In the genomic region with DNA sequence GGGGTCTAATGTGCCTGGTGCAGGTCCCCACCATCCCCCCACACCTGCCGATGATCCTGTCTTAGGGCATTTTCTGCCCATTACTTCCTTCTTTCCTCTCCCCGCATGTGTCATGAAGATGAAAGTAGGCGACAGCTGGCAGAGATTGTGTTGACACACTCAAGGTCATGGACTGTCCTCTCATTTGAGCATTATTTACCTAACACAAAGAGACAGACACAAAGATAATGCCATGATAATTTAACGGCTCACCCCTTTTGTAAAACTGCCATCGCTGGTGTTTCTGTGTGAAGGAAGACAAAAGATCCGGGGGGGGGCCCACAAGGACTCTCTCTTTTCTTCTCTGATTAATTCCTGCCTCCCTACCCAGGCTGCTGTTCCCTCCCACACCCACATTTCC, we compare ENCODE assay signal across 1 cellular context.
TF ChIP-seq lines count a peak whose summit lies in the region.

No MANE protein-coding gene starts in this region.

TF ChIP-seq in H1, 55 proteins besides CTCF, POLR2A, EP300 and RAD21 (continued from another document):
- TF ChIP-seq, protein P1, sequence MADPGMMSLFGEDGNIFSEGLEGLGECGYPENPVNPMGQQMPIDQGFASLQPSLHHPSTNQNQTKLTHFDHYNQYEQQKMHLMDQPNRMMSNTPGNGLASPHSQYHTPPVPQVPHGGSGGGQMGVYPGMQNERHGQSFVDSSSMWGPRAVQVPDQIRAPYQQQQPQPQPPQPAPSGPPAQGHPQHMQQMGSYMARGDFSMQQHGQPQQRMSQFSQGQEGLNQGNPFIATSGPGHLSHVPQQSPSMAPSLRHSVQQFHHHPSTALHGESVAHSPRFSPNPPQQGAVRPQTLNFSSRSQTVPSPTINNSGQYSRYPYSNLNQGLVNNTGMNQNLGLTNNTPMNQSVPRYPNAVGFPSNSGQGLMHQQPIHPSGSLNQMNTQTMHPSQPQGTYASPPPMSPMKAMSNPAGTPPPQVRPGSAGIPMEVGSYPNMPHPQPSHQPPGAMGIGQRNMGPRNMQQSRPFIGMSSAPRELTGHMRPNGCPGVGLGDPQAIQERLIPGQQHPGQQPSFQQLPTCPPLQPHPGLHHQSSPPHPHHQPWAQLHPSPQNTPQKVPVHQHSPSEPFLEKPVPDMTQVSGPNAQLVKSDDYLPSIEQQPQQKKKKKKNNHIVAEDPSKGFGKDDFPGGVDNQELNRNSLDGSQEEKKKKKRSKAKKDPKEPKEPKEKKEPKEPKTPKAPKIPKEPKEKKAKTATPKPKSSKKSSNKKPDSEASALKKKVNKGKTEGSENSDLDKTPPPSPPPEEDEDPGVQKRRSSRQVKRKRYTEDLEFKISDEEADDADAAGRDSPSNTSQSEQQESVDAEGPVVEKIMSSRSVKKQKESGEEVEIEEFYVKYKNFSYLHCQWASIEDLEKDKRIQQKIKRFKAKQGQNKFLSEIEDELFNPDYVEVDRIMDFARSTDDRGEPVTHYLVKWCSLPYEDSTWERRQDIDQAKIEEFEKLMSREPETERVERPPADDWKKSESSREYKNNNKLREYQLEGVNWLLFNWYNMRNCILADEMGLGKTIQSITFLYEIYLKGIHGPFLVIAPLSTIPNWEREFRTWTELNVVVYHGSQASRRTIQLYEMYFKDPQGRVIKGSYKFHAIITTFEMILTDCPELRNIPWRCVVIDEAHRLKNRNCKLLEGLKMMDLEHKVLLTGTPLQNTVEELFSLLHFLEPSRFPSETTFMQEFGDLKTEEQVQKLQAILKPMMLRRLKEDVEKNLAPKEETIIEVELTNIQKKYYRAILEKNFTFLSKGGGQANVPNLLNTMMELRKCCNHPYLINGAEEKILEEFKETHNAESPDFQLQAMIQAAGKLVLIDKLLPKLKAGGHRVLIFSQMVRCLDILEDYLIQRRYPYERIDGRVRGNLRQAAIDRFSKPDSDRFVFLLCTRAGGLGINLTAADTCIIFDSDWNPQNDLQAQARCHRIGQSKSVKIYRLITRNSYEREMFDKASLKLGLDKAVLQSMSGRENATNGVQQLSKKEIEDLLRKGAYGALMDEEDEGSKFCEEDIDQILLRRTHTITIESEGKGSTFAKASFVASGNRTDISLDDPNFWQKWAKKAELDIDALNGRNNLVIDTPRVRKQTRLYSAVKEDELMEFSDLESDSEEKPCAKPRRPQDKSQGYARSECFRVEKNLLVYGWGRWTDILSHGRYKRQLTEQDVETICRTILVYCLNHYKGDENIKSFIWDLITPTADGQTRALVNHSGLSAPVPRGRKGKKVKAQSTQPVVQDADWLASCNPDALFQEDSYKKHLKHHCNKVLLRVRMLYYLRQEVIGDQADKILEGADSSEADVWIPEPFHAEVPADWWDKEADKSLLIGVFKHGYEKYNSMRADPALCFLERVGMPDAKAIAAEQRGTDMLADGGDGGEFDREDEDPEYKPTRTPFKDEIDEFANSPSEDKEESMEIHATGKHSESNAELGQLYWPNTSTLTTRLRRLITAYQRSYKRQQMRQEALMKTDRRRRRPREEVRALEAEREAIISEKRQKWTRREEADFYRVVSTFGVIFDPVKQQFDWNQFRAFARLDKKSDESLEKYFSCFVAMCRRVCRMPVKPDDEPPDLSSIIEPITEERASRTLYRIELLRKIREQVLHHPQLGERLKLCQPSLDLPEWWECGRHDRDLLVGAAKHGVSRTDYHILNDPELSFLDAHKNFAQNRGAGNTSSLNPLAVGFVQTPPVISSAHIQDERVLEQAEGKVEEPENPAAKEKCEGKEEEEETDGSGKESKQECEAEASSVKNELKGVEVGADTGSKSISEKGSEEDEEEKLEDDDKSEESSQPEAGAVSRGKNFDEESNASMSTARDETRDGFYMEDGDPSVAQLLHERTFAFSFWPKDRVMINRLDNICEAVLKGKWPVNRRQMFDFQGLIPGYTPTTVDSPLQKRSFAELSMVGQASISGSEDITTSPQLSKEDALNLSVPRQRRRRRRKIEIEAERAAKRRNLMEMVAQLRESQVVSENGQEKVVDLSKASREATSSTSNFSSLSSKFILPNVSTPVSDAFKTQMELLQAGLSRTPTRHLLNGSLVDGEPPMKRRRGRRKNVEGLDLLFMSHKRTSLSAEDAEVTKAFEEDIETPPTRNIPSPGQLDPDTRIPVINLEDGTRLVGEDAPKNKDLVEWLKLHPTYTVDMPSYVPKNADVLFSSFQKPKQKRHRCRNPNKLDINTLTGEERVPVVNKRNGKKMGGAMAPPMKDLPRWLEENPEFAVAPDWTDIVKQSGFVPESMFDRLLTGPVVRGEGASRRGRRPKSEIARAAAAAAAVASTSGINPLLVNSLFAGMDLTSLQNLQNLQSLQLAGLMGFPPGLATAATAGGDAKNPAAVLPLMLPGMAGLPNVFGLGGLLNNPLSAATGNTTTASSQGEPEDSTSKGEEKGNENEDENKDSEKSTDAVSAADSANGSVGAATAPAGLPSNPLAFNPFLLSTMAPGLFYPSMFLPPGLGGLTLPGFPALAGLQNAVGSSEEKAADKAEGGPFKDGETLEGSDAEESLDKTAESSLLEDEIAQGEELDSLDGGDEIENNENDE (IDR thresholded peaks at IDR 0.05; ENCODE audit: insufficient replicate concordance, low read length) = no peak
- TF ChIP-seq SIX5 (IDR thresholded peaks at IDR 0.05; ENCODE audit: low read depth, low read length) (no peak), KDM1A (IDR thresholded peaks at IDR 0.05; ENCODE audit: borderline replicate concordance, low read length) (no peak), KDM5A (IDR thresholded peaks at IDR 0.05; ENCODE audit: low read length) (no peak), TBP (IDR thresholded peaks at IDR 0.05; ENCODE audit: low read depth, low read length) (no peak), HDAC2 (IDR thresholded peaks at IDR 0.05; ENCODE audit: borderline replicate concordance in 1 of 2, low read depth in 2 of 2, low read length in 2 of 2) (no peak), RFX5 (IDR thresholded peaks at IDR 0.05; ENCODE audit: borderline replicate concordance, low read depth, low read length) (no peak), SIRT6 (IDR thresholded peaks at IDR 0.05; ENCODE audit: low read length) (no peak), SUZ12 (IDR thresholded peaks at IDR 0.05; ENCODE audit: low read length) (no peak), SIN3A (conservative IDR thresholded peaks at IDR 0.05 in 1 of 2, IDR thresholded peaks at IDR 0.05 in 1 of 2; ENCODE audit: low read depth in 1 of 2, low read length in 2 of 2) (no peak), RBBP5 (IDR thresholded peaks at IDR 0.05; ENCODE audit: borderline replicate concordance, low read depth, low read length) (no peak), BACH1 (IDR thresholded peaks at IDR 0.05; ENCODE audit: low read length) (no peak), EGR1 (IDR thresholded peaks at IDR 0.05; ENCODE audit: borderline replicate concordance, low read depth, low read length) (no peak), PHF8 (conservative IDR thresholded peaks at IDR 0.05; ENCODE audit: low read depth, low read length) (no peak), CREB1 (IDR thresholded peaks at IDR 0.05) (no peak), TEAD4 (IDR thresholded peaks at IDR 0.05; ENCODE audit: low read depth, low read length) (no peak)
- TF ChIP-seq, protein P2, sequence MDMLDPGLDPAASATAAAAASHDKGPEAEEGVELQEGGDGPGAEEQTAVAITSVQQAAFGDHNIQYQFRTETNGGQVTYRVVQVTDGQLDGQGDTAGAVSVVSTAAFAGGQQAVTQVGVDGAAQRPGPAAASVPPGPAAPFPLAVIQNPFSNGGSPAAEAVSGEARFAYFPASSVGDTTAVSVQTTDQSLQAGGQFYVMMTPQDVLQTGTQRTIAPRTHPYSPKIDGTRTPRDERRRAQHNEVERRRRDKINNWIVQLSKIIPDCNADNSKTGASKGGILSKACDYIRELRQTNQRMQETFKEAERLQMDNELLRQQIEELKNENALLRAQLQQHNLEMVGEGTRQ (IDR thresholded peaks at IDR 0.05; ENCODE audit: low read length) = no peak
